ENCODE assay signal across 10 cellular contexts in the genomic region with DNA sequence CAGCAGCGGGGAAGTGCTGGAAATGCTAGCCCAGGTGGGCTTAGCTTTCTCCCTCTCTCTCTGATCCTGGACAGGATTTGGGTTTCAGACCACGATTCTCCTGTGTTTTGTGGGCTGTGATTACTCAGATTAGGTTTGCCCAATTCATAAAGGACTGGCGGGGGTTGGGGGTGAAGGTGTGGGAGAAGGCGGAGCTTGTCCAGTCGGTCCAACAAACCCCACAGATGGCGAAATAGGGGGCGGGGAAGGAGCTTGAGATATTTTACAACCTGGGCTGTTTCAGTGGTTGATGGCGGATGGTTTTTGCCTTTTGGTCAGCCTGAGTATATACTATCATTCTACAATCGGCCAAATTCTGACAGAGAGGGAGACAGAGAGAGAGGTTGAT. TPM values are rescaled to one million over a fixed set of nuclear protein-coding genes. Genes with fewer than 3 reads are reported as not detected.
DNase-seq lines count a peak whose midpoint lies in the region; ATAC-seq and TF ChIP-seq lines count a peak whose summit lies in the region.
"Had no signal": no experiment of that assay in that cellular context is flagged by ENCODE, and none has a peak within 500 bp of the region (broad histone marks: within the 10 kb centered on the region; RNA-seq: fewer than 3 reads in every experiment).

No MANE protein-coding gene starts in this region.

- no peaks in the 10 kb centered on the region for H3K4me1 Mint-ChIP-seq in CD14-positive monocyte

- H3K27ac ChIP-seq in A673 (ENCODE audit: low read depth, low read length, poor library complexity, severe bottlenecking) (peak overlapping the region; percentile 91), HUES48 (ENCODE audit: low read depth, low read length) (peak overlapping the region; percentile 98), lung (ENCODE audit: low read depth in 1 of 2, low read length in 1 of 2) (peak overlapping the region in 1 of 2 donors; percentile 75)

- no peaks in the 10 kb centered on the region for H3K36me3 ChIP-seq in A673 (ENCODE audit: insufficient read depth, low read length, poor library complexity, severe bottlenecking)
- H3K36me3 ChIP-seq in HUES48 (ENCODE audit: control insufficient read depth, insufficient read depth, low read length), result no peaks in the 10 kb centered on the region
- no peaks in the 10 kb centered on the region for H3K36me3 ChIP-seq in lung (ENCODE audit: control insufficient read depth in 2 of 2, insufficient read depth in 2 of 2, low read length in 2 of 2)

- DNase-seq in A673 (ENCODE audit: low spot score), result peak; percentile 74
- no peak for DNase-seq in astrocyte of the spinal cord (ENCODE audit: low read depth, low spot score)
- peak; percentile 86 for DNase-seq in lung (ENCODE audit: low spot score)
- DNase-seq in activated naive CD4-positive, alpha-beta T cell treated with anti-CD3 and anti-CD28 coated beads, Interleukin-2, amount 50 U/mL, for 72 hours (ENCODE audit: low spot score in 2 of 2), result no peak
- no peak for DNase-seq in CD14-positive monocyte (ENCODE audit: low spot score)
- DNase-seq: activated T-cell treated with anti-CD3 and anti-CD28 coated beads, Interleukin-2, amount 50 U/mL, for 4 hours; NK-92 treated with Interleukin-12 subunit alpha and Interleukin-12 subunit beta, amount 100 ng/mL, for 24 hours had no signal

- peak overlapping the region in 1 of 2 donors; percentile 62 for H3K4me3 Mint-ChIP-seq in CD14-positive monocyte
- H3K4me3 Mint-ChIP-seq: activated T-cell treated with anti-CD3 and anti-CD28 coated beads, Interleukin-2, amount 50 U/mL, for 4 hours had no signal

- BruUV-seq in A673 (replicated peaks; lab: Mats Ljungman, UMichigan), result TSS peak; percentile 86

- intact Hi-C loops in A673 (cut with micrococcal nuclease; ENCODE audit: unreplicated experiment), result loop anchor here (5.0 kb wide), 1 partner anchor 34 kb away; a partner anchor contains a TSS
- intact Hi-C loops in CD14-positive monocyte (cut with micrococcal nuclease), result no loop called here

- H3K4me1 ChIP-seq in A673 (ENCODE audit: insufficient read depth, low read length, poor library complexity, severe bottlenecking), result peaks cover 78% of the 10 kb centered on the region
- peaks cover 57% of the 10 kb centered on the region for H3K4me1 ChIP-seq in HUES48 (ENCODE audit: control insufficient read depth, insufficient read depth, low read length)
- no peaks in the 10 kb centered on the region for H3K4me1 ChIP-seq in lung (ENCODE audit: control insufficient read depth in 2 of 2, insufficient read depth in 2 of 2, low read length in 2 of 2)

- H3K9me3 Mint-ChIP-seq in activated naive CD4-positive, alpha-beta T cell treated with anti-CD3 and anti-CD28 coated beads, Interleukin-2, amount 50 U/mL, for 72 hours, result peaks cover 0 to 5% of the 10 kb centered on the region in 2 donors
- peaks cover 11 to 22% (median 14%) of the 10 kb centered on the region in 7 donors for H3K9me3 Mint-ChIP-seq in CD14-positive monocyte

- in situ Hi-C loops in astrocyte of the spinal cord (cut with HindIII; ENCODE audit: low sequenced_read_pairs), result no loop called here

- no peak for ATAC-seq in lung (ENCODE audit: insufficient read depth, low FRiP score)
- ATAC-seq in HG03469 (IDR thresholded peaks at IDR 0.05; ENCODE audit: unreplicated experiment), result no peak
- ATAC-seq in activated naive CD4-positive, alpha-beta T cell treated with anti-CD3 and anti-CD28 coated beads, Interleukin-2, amount 50 U/mL, for 72 hours, result no peak
- ATAC-seq in GM18907 (IDR thresholded peaks at IDR 0.05; ENCODE audit: unreplicated experiment), result no peak
- ATAC-seq: activated T-cell treated with anti-CD3 and anti-CD28 coated beads, Interleukin-2, amount 50 U/mL, for 4 hours had no signal

- POLR2A ChIA-PET in A673 (lab: Charles Lee; ENCODE audit: low non-redundant PET), result interaction anchor here (1.3 kb wide), 1 partner anchor 39 kb away, joined by 4 read pairs; no protein-coding TSS in a partner anchor

- H3K36me3 Mint-ChIP-seq in activated naive CD4-positive, alpha-beta T cell treated with anti-CD3 and anti-CD28 coated beads, Interleukin-2, amount 50 U/mL, for 72 hours, result peaks cover 0 to 5% of the 10 kb centered on the region in 2 donors
- H3K36me3 Mint-ChIP-seq in CD14-positive monocyte, result no peaks in the 10 kb centered on the region

- CTCF ChIA-PET in A673 (lab: Charles Lee), result interaction anchor here (0.6 kb wide), 1 partner anchor 133 kb away, joined by 3 read pairs; a partner anchor contains a TSS

- TF ChIP-seq CTCF in A673 (conservative IDR thresholded peaks at IDR 0.05; ENCODE audit: low read depth, low read length) (no peak), astrocyte of the spinal cord (IDR thresholded peaks at IDR 0.05; ENCODE audit: low read depth, low read length) (no peak), lung (IDR thresholded peaks at IDR 0.05; ENCODE audit: control extremely low read depth, extremely low read depth) (no peak), CD14-positive monocyte (IDR thresholded peaks at IDR 0.05) (no peak)

- 2 to 7% methylated on average over 9 of the region's 9 CpGs for WGBS in lung, 2 donors

- H3K4me3 ChIP-seq in A673 (ENCODE audit: low read depth, low read length, poor library complexity, severe bottlenecking) (peak overlapping the region; percentile 38), HUES48 (ENCODE audit: low read depth, low read length) (peak overlapping the region; percentile 72), astrocyte of the spinal cord (ENCODE audit: low read depth, low read length) (peak overlapping the region; percentile 10), lung (no peak overlapping the region)

- H3K27me3 ChIP-seq in A673 (replicated peaks; ENCODE audit: insufficient read depth, low read depth, low read length, poor library complexity) (no peaks in the 10 kb centered on the region), HUES48 (ENCODE audit: control insufficient read depth, insufficient read depth, low read length) (no peaks in the 10 kb centered on the region), lung (ENCODE audit: control insufficient read depth, insufficient read depth) (no peaks in the 10 kb centered on the region)

- H3K9ac ChIP-seq in HUES48 (ENCODE audit: low read depth, low read length), result peak overlapping the region; percentile 80

- H3K9me3 ChIP-seq in A673 (ENCODE audit: low read depth, low read length, poor library complexity, severe bottlenecking) (no peaks in the 10 kb centered on the region), HUES48 (ENCODE audit: control insufficient read depth, insufficient read depth, low read length) (no peaks in the 10 kb centered on the region), lung (ENCODE audit: control insufficient read depth in 2 of 2, insufficient read depth in 1 of 2, low read length in 1 of 2) (no peaks in the 10 kb centered on the region)

- H3K27ac Mint-ChIP-seq in activated naive CD4-positive, alpha-beta T cell treated with anti-CD3 and anti-CD28 coated beads, Interleukin-2, amount 50 U/mL, for 72 hours, result no peak overlapping the region
- H3K27ac Mint-ChIP-seq in CD14-positive monocyte, result no peak overlapping the region

- peaks cover 12 to 23% (median 18%) of the 10 kb centered on the region in 3 donors for H3K27me3 Mint-ChIP-seq in CD14-positive monocyte (ENCODE audit: low read depth in 3 of 3)

RNA-seq across cellular contexts. Expression of a gene that starts 35.2 kb away (rescaled TPM):
- total RNA-seq in A673 (2021) (6.8 and 7.1 TPM in 2 replicates), lung (10 to 100 TPM in 1 of 2 donors, 1 to 10 TPM in 1; 5.2 to 13.8 TPM)
- polyA plus RNA-seq in lung (1 to 10 TPM; 1.3 to 1.6 TPM), CD14-positive monocyte (not detected)
- not detected for total RNA-seq in activated naive CD4-positive, alpha-beta T cell treated with anti-CD3 and anti-CD28 coated beads, Interleukin-2, amount 50 U/mL, for 72 hours
- total RNA-seq: activated T-cell treated with anti-CD3 and anti-CD28 coated beads, Interleukin-2, amount 50 U/mL, for 4 hours had no signal

RNA-seq across cellular contexts. Expression of a gene that starts 49.7 kb away (rescaled TPM):
- total RNA-seq in A673 (2021), result 0.04 and 0.06 TPM in 2 replicates
- under 1 TPM; 0.11 to 0.28 TPM for total RNA-seq in lung
- under 1 TPM; 0.01 to 0.04 TPM for polyA plus RNA-seq in lung
- total RNA-seq in activated naive CD4-positive, alpha-beta T cell treated with anti-CD3 and anti-CD28 coated beads, Interleukin-2, amount 50 U/mL, for 72 hours, result not detected
- not detected for polyA plus RNA-seq in CD14-positive monocyte
- total RNA-seq: activated T-cell treated with anti-CD3 and anti-CD28 coated beads, Interleukin-2, amount 50 U/mL, for 4 hours had no signal

Comparison
In these comparisons a context has a peak if more than half of its experiments do, and no peak if none do; other contexts are left out.
1. DNase-seq: peak in A673 (single experiment) and lung (single experiment); none in astrocyte of the spinal cord (single experiment), activated naive CD4-positive, alpha-beta T cell treated with anti-CD3 and anti-CD28 coated beads, Interleukin-2, amount 50 U/mL, for 72 hours (0 of 2) and CD14-positive monocyte (single experiment).